In genomic region chr7:977326-978048, GRCh38 we compare ENCODE assay signal across 9 cellular contexts. TPM values are rescaled to one million over a fixed set of nuclear protein-coding genes. Genes with fewer than 3 reads are reported as not detected.
DNase-seq lines count a peak whose midpoint lies in the region; ATAC-seq and TF ChIP-seq lines count a peak whose summit lies in the region.
"Had no signal": no experiment of that assay in that cellular context is flagged by ENCODE, and none has a peak within 500 bp of the region (broad histone marks: within the 10 kb centered on the region; RNA-seq: fewer than 3 reads in every experiment).

No MANE protein-coding gene starts in this region.

- H3K4me1 Mint-ChIP-seq in nephron progenitor cell = peaks cover 37% of the 10 kb centered on the region
- H3K4me1 Mint-ChIP-seq in naive thymus-derived CD8-positive, alpha-beta T cell = peaks cover 3 to 23% (median 12%) of the 10 kb centered on the region in 4 donors

- peak overlapping the region; percentile 89 for H2AFZ ChIP-seq in mammary epithelial cell (ENCODE audit: low read depth, low read length)

- CTCF ChIA-PET in mammary epithelial cell (lab: Charles Lee; ENCODE audit: low non-redundant PET) = no interaction called here

- no peak overlapping the region for H3K4me3 Mint-ChIP-seq in nephron progenitor cell
- peak overlapping the region in 1 of 10 donors; percentile 41 for H3K4me3 Mint-ChIP-seq in naive thymus-derived CD8-positive, alpha-beta T cell

- no peak overlapping the region for H3K9ac ChIP-seq in mammary epithelial cell (ENCODE audit: insufficient read depth, low read length)

- DNase-seq in DMS153 treated with DMSO at 0.1 percent for 48 hours (lab: John Stamatoyannopoulos, UW; ENCODE audit: unreplicated experiment) (peak; percentile 43), mammary epithelial cell (peak; percentile 75), nephron progenitor cell (no peak), AG08396 (ENCODE audit: low spot score) (no peak)
- no peak for DNase-seq in naive thymus-derived CD8-positive, alpha-beta T cell
- DNase-seq: activated CD8-positive, alpha-beta memory T cell treated with anti-CD3 and anti-CD28 coated beads, Interleukin-2, amount 50 U/mL, for 48 hours had no signal

- ATAC-seq in HG03354 (IDR thresholded peaks at IDR 0.05; ENCODE audit: poor library complexity, severe bottlenecking, unreplicated experiment) (peak; percentile 38), HG02840 (IDR thresholded peaks at IDR 0.05; ENCODE audit: low FRiP score, unreplicated experiment) (no peak), GM19467 (IDR thresholded peaks at IDR 0.05; ENCODE audit: unreplicated experiment) (no peak)
- no peak for ATAC-seq in naive thymus-derived CD8-positive, alpha-beta T cell

- TF ChIP-seq CTCF in mammary epithelial cell (conservative IDR thresholded peaks at IDR 0.05 in 1 of 2, IDR thresholded peaks at IDR 0.05 in 1 of 2; ENCODE audit: extremely low read depth in 1 of 2, insufficient read depth in 1 of 2, low read depth in 1 of 2, low read length in 2 of 2) (no peak), nephron progenitor cell (IDR thresholded peaks at IDR 0.05) (no peak)

- H3K36me3 Mint-ChIP-seq in nephron progenitor cell (ENCODE audit: low read depth) = peaks cover 8% of the 10 kb centered on the region
- peaks cover 0 to 10% (median 0%) of the 10 kb centered on the region in 3 donors for H3K36me3 Mint-ChIP-seq in naive thymus-derived CD8-positive, alpha-beta T cell

- BruUV-seq in mammary epithelial cell (replicated peaks; lab: Mats Ljungman, UMichigan) = no TSS peak

- H3K4me3 ChIP-seq in mammary epithelial cell (replicated peaks in 1 of 3; ENCODE audit: insufficient read depth in 1 of 3, low read depth in 2 of 3, low read length in 3 of 3) = no peak overlapping the region

- H3K9me3 ChIP-seq in mammary epithelial cell (replicated peaks; ENCODE audit: insufficient read depth, low read length) = no peaks in the 10 kb centered on the region

- dilution Hi-C loops in mammary epithelial cell (cut with HindIII; ENCODE audit: low sequenced_read_pairs) = loop anchor here (10.0 kb wide), 1 partner anchor 163 kb away; no protein-coding TSS in a partner anchor

- H3K27ac Mint-ChIP-seq in nephron progenitor cell = peak overlapping the region; percentile 90
- H3K27ac Mint-ChIP-seq in naive thymus-derived CD8-positive, alpha-beta T cell = no peak overlapping the region

- H3K27ac ChIP-seq in mammary epithelial cell (ENCODE audit: insufficient read depth, low read depth, low read length) = peak overlapping the region; percentile 11

- H3K79me2 ChIP-seq in mammary epithelial cell (ENCODE audit: insufficient read depth, low read length) = peaks cover 28% of the 10 kb centered on the region

- POLR2A ChIA-PET in naive thymus-derived CD8-positive, alpha-beta T cell (lab: Charles Lee) = interaction anchor here (0.5 to 4.9 kb wide), 3 partner anchors 16 to 158 kb away, joined by 3 to 21 read pairs (median 3); no protein-coding TSS in a partner anchor

- peaks cover 18% of the 10 kb centered on the region for H3K4me1 ChIP-seq in mammary epithelial cell (ENCODE audit: insufficient read depth, low read length)

- H3K27me3 Mint-ChIP-seq in nephron progenitor cell (ENCODE audit: low read depth, poor library complexity) = peaks cover 8% of the 10 kb centered on the region
- H3K27me3 Mint-ChIP-seq in naive thymus-derived CD8-positive, alpha-beta T cell = no peaks in the 10 kb centered on the region

- peak overlapping the region; percentile 36 for H3K4me2 ChIP-seq in mammary epithelial cell (ENCODE audit: insufficient read depth, low read depth, low read length)

- no peaks in the 10 kb centered on the region for H3K9me3 Mint-ChIP-seq in nephron progenitor cell
- no peaks in the 10 kb centered on the region for H3K9me3 Mint-ChIP-seq in naive thymus-derived CD8-positive, alpha-beta T cell

- H3K27me3 ChIP-seq in mammary epithelial cell (ENCODE audit: insufficient read depth, low read length) = no peaks in the 10 kb centered on the region

- in situ Hi-C loops in mammary epithelial cell (cut with MboI; ENCODE audit: low sequenced_read_pairs in 2 of 2) = no loop called here

- H3K36me3 ChIP-seq in mammary epithelial cell (ENCODE audit: insufficient read depth, low read length) = peaks cover 3% of the 10 kb centered on the region

- intact Hi-C loops in mammary epithelial cell (cut with micrococcal nuclease) = no loop called here

- 33% methylated on average over 12 of the region's 19 CpGs for WGBS in mammary epithelial cell (ENCODE audit: low coverage, missing lambda C conversion rate)

- no peaks in the 10 kb centered on the region for H4K20me1 ChIP-seq in mammary epithelial cell (ENCODE audit: insufficient read depth, low read length)

RNA-seq across cellular contexts. Expression of gene COX19, which starts 2.1 kb away (rescaled TPM):
- total RNA-seq in mammary epithelial cell = 10 to 100 TPM; 11.2 to 15.9 TPM
- polyA plus RNA-seq in mammary epithelial cell = 4.5 TPM
- 1.9 TPM for polyA minus RNA-seq in mammary epithelial cell
- 10 to 100 TPM; 46.9 to 49.0 TPM for total RNA-seq in naive thymus-derived CD8-positive, alpha-beta T cell
- 10 to 100 TPM; 19.3 to 21.5 (median 20.2) TPM for polyA plus RNA-seq in naive thymus-derived CD8-positive, alpha-beta T cell

RNA-seq across cellular contexts. Expression of gene CYP2W1, which starts 5.5 kb away (rescaled TPM):
- total RNA-seq in mammary epithelial cell = not detected
- not detected for polyA plus RNA-seq in mammary epithelial cell
- not detected for polyA minus RNA-seq in mammary epithelial cell
- total RNA-seq in naive thymus-derived CD8-positive, alpha-beta T cell = not detected
- not detected for polyA plus RNA-seq in naive thymus-derived CD8-positive, alpha-beta T cell

RNA-seq across cellular contexts. Expression of gene ADAP1, which starts 23.0 kb away (rescaled TPM):
- total RNA-seq in mammary epithelial cell = 10 to 100 TPM; 11.0 to 21.4 TPM
- 9.3 TPM for polyA plus RNA-seq in mammary epithelial cell
- polyA minus RNA-seq in mammary epithelial cell = 31.4 TPM
- total RNA-seq in naive thymus-derived CD8-positive, alpha-beta T cell = 10 to 100 TPM; 12.4 to 14.5 TPM
- polyA plus RNA-seq in naive thymus-derived CD8-positive, alpha-beta T cell = 10 to 100 TPM in 1 of 3 donors, 1 to 10 TPM in 2; 7.6 to 18.4 (median 8.2) TPM

Comparison
In these comparisons a context has a peak if more than half of its experiments do, and no peak if none do; other contexts are left out.
1. DNase-seq: peak in DMS153 treated with DMSO at 0.1 percent for 48 hours (single experiment) and mammary epithelial cell (single experiment); none in nephron progenitor cell (single experiment), AG08396 (single experiment) and naive thymus-derived CD8-positive, alpha-beta T cell (0 of 10).